In genomic region chr2:212962691-212963090, GRCh38 we compare ENCODE assay signal across 21 cellular contexts.
DNase-seq lines count a peak whose midpoint lies in the region; ATAC-seq and TF ChIP-seq lines count a peak whose summit lies in the region.
"Had no signal": no experiment of that assay in that cellular context is flagged by ENCODE, and none has a peak within 500 bp of the region (broad histone marks: within the 10 kb centered on the region; RNA-seq: fewer than 3 reads in every experiment).

No MANE protein-coding gene starts in this region.

- no peak overlapping the region for H3K4me3 ChIP-seq in AG10803 (ENCODE audit: low read length)
- H3K4me3 ChIP-seq: A549, BLaER1, GM12878 had no signal

- peak overlapping the region; percentile 52 for H3K27ac Mint-ChIP-seq in mesothelial cell of epicardium
- H3K27ac Mint-ChIP-seq: CD14-positive monocyte; CD4-positive, alpha-beta memory T cell had no signal

- H3K4me3 Mint-ChIP-seq in mesothelial cell of epicardium, result no peak overlapping the region
- H3K4me3 Mint-ChIP-seq in activated T-cell treated with anti-CD3 and anti-CD28 coated beads, Interleukin-2, amount 50 U/mL, for 4 hours, result no peak overlapping the region
- H3K4me3 Mint-ChIP-seq: CD14-positive monocyte; CD4-positive, alpha-beta memory T cell; CD8-positive, alpha-beta memory T cell had no signal

- TF ChIP-seq CTCF in AG10803 (conservative IDR thresholded peaks at IDR 0.05; ENCODE audit: low read length) (no peak), mesothelial cell of epicardium (IDR thresholded peaks at IDR 0.05; ENCODE audit: unreplicated experiment) (no peak)

- peaks cover 8% of the 10 kb centered on the region for H3K9me3 Mint-ChIP-seq in mesothelial cell of epicardium
- no peaks in the 10 kb centered on the region for H3K9me3 Mint-ChIP-seq in activated T-cell treated with anti-CD3 and anti-CD28 coated beads, Interleukin-2, amount 50 U/mL, for 4 hours
- H3K9me3 Mint-ChIP-seq: CD14-positive monocyte; CD4-positive, CD25-positive, alpha-beta regulatory T cell; CD8-positive, alpha-beta memory T cell had no signal

- peaks cover 51% of the 10 kb centered on the region for H3K4me1 Mint-ChIP-seq in mesothelial cell of epicardium
- peaks cover 20% of the 10 kb centered on the region for H3K4me1 Mint-ChIP-seq in activated T-cell treated with anti-CD3 and anti-CD28 coated beads, Interleukin-2, amount 50 U/mL, for 4 hours (ENCODE audit: low read depth)

- no peaks in the 10 kb centered on the region for H3K27me3 Mint-ChIP-seq in mesothelial cell of epicardium (ENCODE audit: low read depth)
- H3K27me3 Mint-ChIP-seq in activated T-cell treated with anti-CD3 and anti-CD28 coated beads, Interleukin-2, amount 50 U/mL, for 4 hours (ENCODE audit: low read depth), result no peaks in the 10 kb centered on the region
- H3K27me3 Mint-ChIP-seq: CD4-positive, CD25-positive, alpha-beta regulatory T cell; CD8-positive, alpha-beta memory T cell had no signal

- no peak for ATAC-seq in activated T-cell treated with anti-CD3 and anti-CD28 coated beads, Interleukin-2, amount 50 U/mL, for 4 hours
- ATAC-seq: A549, GM12878 had no signal

- no peaks in the 10 kb centered on the region for H3K36me3 Mint-ChIP-seq in mesothelial cell of epicardium
- no peaks in the 10 kb centered on the region for H3K36me3 Mint-ChIP-seq in activated T-cell treated with anti-CD3 and anti-CD28 coated beads, Interleukin-2, amount 50 U/mL, for 4 hours (ENCODE audit: insufficient read depth)
- H3K36me3 Mint-ChIP-seq: CD14-positive monocyte; CD4-positive, alpha-beta memory T cell had no signal

- DNase-seq in DMS53 (lab: John Stamatoyannopoulos, UW) (peak; percentile 21), DMS53 treated with DMSO at 0.1 percent for 48 hours (lab: John Stamatoyannopoulos, UW; ENCODE audit: unreplicated experiment) (no peak), AG10803 (ENCODE audit: low read depth) (peak; percentile 17), mesothelial cell of epicardium (ENCODE audit: low spot score in 2 of 2, unreplicated experiment in 2 of 2) (no peak), NCI-H128 (lab: John Stamatoyannopoulos, UW; ENCODE audit: unreplicated experiment) (no peak)
- no peak for DNase-seq in activated T-cell treated with anti-CD3 and anti-CD28 coated beads, Interleukin-2, amount 50 U/mL, for 4 hours
- DNase-seq: BE2C; C1 segment of cervical spinal cord; CD4-positive, alpha-beta memory T cell; CD4-positive, CD25-positive, alpha-beta regulatory T cell; CD8-positive, alpha-beta memory T cell; COR-L47; DMS 273 treated with DMSO at 0.1 percent for 48 hours; DMS79; DND-41; EL; GDM1 had no signal

Comparison
In these comparisons a context has a peak if more than half of its experiments do, and no peak if none do; other contexts are left out.
1. DNase-seq: peak in DMS53 (single experiment) and AG10803 (single experiment); none in DMS53 treated with DMSO at 0.1 percent for 48 hours (single experiment), mesothelial cell of epicardium (0 of 2), NCI-H128 (single experiment) and activated T-cell treated with anti-CD3 and anti-CD28 coated beads, Interleukin-2, amount 50 U/mL, for 4 hours (single experiment).